Comparison of ENCODE assay signal across 29 cellular contexts in the genomic region with DNA sequence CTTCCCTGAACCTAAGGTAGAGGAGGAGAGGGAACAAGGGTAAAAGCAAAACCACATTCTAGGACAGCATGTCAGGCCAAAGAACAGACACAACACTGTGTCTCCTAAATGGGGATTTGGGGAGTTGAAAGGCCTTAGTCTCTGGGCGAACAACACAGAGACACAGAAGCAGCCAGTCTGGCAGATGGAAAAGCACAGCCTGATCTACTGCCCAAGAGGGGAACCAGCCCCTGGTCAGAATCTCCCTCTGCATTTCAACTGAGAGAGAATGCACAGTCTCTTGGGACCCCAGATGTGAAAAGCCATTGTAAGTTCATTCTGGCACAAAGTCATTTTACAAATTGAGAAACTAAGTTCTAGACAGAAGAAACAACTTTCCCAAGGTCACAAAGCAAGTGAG.
"Had no signal": no experiment of that assay in that cellular context is flagged by ENCODE, and none has a peak within 500 bp of the region (broad histone marks: within the 10 kb centered on the region; RNA-seq: fewer than 3 reads in every experiment).

No MANE protein-coding gene starts in this region.

- H3K4me1 Mint-ChIP-seq: central memory CD8-positive, alpha-beta T cell; endodermal cell; immature natural killer cell; naive B cell; neural progenitor cell; stimulated activated memory B cell treated with anti-CD40 and anti-IgM and Interleukin-4, amounts not matched to agents 10 μg/mL and 1 μg/mL and 100 μg/mL, for 72 hours had no signal

- H3K4me1 ChIP-seq: colonic mucosa, neural progenitor cell, spleen had no signal

- H3K27ac ChIP-seq: colonic mucosa, neural progenitor cell, parathyroid adenoma, spleen, upper lobe of left lung had no signal

- DNase-seq: colonic mucosa; effector CD8-positive, alpha-beta T cell; endodermal cell; head of caudate nucleus; hippocampal formation; immature natural killer cell; islet precursor cell; kidney glomerular epithelial cell; mesenchymal stem cell; mucosa of descending colon; naive B cell; spleen; stimulated activated CD4-positive, alpha-beta T cell treated with anti-CD3 and anti-CD28 coated beads, Interleukin-4, amount 100 ng/mL, for 4 hours; stimulated activated naive CD8-positive, alpha-beta T cell treated with anti-CD3 and anti-CD28 coated beads, Interleukin-15, Interleukin-2, amounts not matched to agents 100 U/mL and 50 U/mL, for 24 hours; substantia nigra; testis; upper lobe of left lung had no signal

- H3K27ac Mint-ChIP-seq: dendritic cell treated with granulocyte-macrophage colony-stimulating factor and Interleukin-4, amounts not matched to agents 40 ng/mL and 50 ng/mL, for 4 days; endodermal cell; immature natural killer cell; mesothelial cell of epicardium; nephron; neural progenitor cell; progenitor cell of endocrine pancreas; stimulated activated memory B cell treated with anti-CD40 and anti-IgM and Interleukin-4, amounts not matched to agents 10 μg/mL and 1 μg/mL and 100 μg/mL, for 72 hours had no signal

- H3K27me3 Mint-ChIP-seq: central memory CD8-positive, alpha-beta T cell had no signal

- H3K9me3 ChIP-seq: colonic mucosa, mucosa of descending colon, spleen, testis, tibial nerve, upper lobe of left lung had no signal

- ATAC-seq: mucosa of descending colon; stimulated activated memory B cell treated with anti-CD40 and anti-IgM and Interleukin-4, amounts not matched to agents 10 μg/mL and 1 μg/mL and 100 μg/mL, for 72 hours; stimulated activated naive CD8-positive, alpha-beta T cell treated with anti-CD3 and anti-CD28 coated beads, Interleukin-15, Interleukin-2, amounts not matched to agents 100 U/mL and 50 U/mL, for 24 hours had no signal

- H3K4me3 ChIP-seq: colonic mucosa, mucosa of descending colon, neural progenitor cell, skin epidermis, spleen, testis, tibial nerve, upper lobe of left lung had no signal

- H3K4me3 Mint-ChIP-seq: central memory CD8-positive, alpha-beta T cell; dendritic cell treated with granulocyte-macrophage colony-stimulating factor and Interleukin-4, amounts not matched to agents 40 ng/mL and 50 ng/mL, for 4 days; endodermal cell; immature natural killer cell; mesothelial cell of epicardium; naive B cell; nephron; neural progenitor cell; stimulated activated memory B cell treated with anti-CD40 and anti-IgM and Interleukin-4, amounts not matched to agents 10 μg/mL and 1 μg/mL and 100 μg/mL, for 72 hours had no signal

- H3K27me3 ChIP-seq: colonic mucosa, neural progenitor cell, testis, tibial nerve, upper lobe of left lung had no signal

- H3K9me3 Mint-ChIP-seq: central memory CD8-positive, alpha-beta T cell; dendritic cell treated with granulocyte-macrophage colony-stimulating factor and Interleukin-4, amounts not matched to agents 40 ng/mL and 50 ng/mL, for 4 days had no signal

- H3K36me3 ChIP-seq: colonic mucosa, neural progenitor cell, spleen, tibial nerve, upper lobe of left lung had no signal

- H3K36me3 Mint-ChIP-seq: immature natural killer cell; naive B cell; neural progenitor cell; stimulated activated memory B cell treated with anti-CD40 and anti-IgM and Interleukin-4, amounts not matched to agents 10 μg/mL and 1 μg/mL and 100 μg/mL, for 72 hours had no signal

- FAIRE-seq: frontal cortex, urothelium cell line had no signal
